28 cellular contexts compared by ENCODE assay signal in genomic region chr5:90326995-90327394, GRCh38.
"Had no signal": no experiment of that assay in that cellular context is flagged by ENCODE, and none has a peak within 500 bp of the region (broad histone marks: within the 10 kb centered on the region; RNA-seq: fewer than 3 reads in every experiment).

No MANE protein-coding gene starts in this region.

- H3K36me3 ChIP-seq: esophagus squamous epithelium, right lobe of liver, thoracic aorta, uterus had no signal

- H3K4me3 Mint-ChIP-seq: activated CD4-positive, alpha-beta memory T cell treated with anti-CD3 and anti-CD28 coated beads, Interleukin-2, amount 10 ng/mL, durations not matched to agents 7 days and 5 days; activated CD4-positive, alpha-beta T cell treated with anti-CD3 and anti-CD28 coated beads, Interleukin-2, amount 10 ng/mL, durations not matched to agents 7 days and 5 days; activated T-cell treated with anti-CD3 and anti-CD28 coated beads, Interleukin-2, amount 50 U/mL, for 24 hours; activated T-helper 17 cell treated with anti-CD3 and anti-CD28 coated beads, Interleukin-2, amount 50 U/mL, for 72 hours; dendritic cell treated with granulocyte-macrophage colony-stimulating factor and Interleukin-4, amounts not matched to agents 40 ng/mL and 50 ng/mL, for 4 days; naive thymus-derived CD8-positive, alpha-beta T cell; neural crest cell; stimulated activated naive CD8-positive, alpha-beta T cell treated with anti-CD3 and anti-CD28 coated beads, Interleukin-15, Interleukin-2, amounts not matched to agents 100 ng/mL and 50 ng/mL, for 24 hours; T-helper 17 cell; type B pancreatic cell had no signal

- H3K27me3 Mint-ChIP-seq: dendritic cell treated with granulocyte-macrophage colony-stimulating factor and Interleukin-4, amounts not matched to agents 40 ng/mL and 50 ng/mL, for 4 days; type B pancreatic cell had no signal

- H3K36me3 Mint-ChIP-seq: naive thymus-derived CD8-positive, alpha-beta T cell; type B pancreatic cell had no signal

- H3K4me1 Mint-ChIP-seq: activated CD4-positive, alpha-beta memory T cell treated with anti-CD3 and anti-CD28 coated beads, Interleukin-2, amount 10 ng/mL, durations not matched to agents 7 days and 5 days; activated CD4-positive, alpha-beta T cell treated with anti-CD3 and anti-CD28 coated beads, Interleukin-2, amount 10 ng/mL, durations not matched to agents 7 days and 5 days; activated T-helper 17 cell treated with anti-CD3 and anti-CD28 coated beads, Interleukin-2, amount 50 U/mL, for 72 hours; naive thymus-derived CD8-positive, alpha-beta T cell; neural crest cell; T-helper 17 cell had no signal

- DNase-seq: activated CD4-positive, alpha-beta memory T cell treated with anti-CD3 and anti-CD28 coated beads, Interleukin-2, amount 10 ng/mL, durations not matched to agents 7 days and 5 days; activated CD4-positive, alpha-beta T cell treated with anti-CD3 and anti-CD28 coated beads for 1 hour; activated CD4-positive, alpha-beta T cell treated with anti-CD3 and anti-CD28 coated beads, Interleukin-2, amount 10 ng/mL, durations not matched to agents 7 days and 5 days; activated CD8-positive, alpha-beta memory T cell treated with anti-CD3 and anti-CD28 coated beads, Interleukin-2, amount 50 U/mL, for 48 hours; activated gamma-delta T cell treated with Interleukin-2 at 50 U/mL for 16 hours; activated naive CD4-positive, alpha-beta T cell treated with anti-CD3 and anti-CD28 coated beads, Interleukin-2, amount 50 U/mL, for 16 hours; activated T-cell treated with anti-CD3 and anti-CD28 coated beads, Interleukin-2, amount 50 U/mL, for 24 hours; amniotic stem cell; central memory CD4-positive, alpha-beta T cell; effector CD4-positive, alpha-beta T cell; esophagus squamous epithelium; foreskin melanocyte; left colon; mesenchymal stem cell; naive thymus-derived CD8-positive, alpha-beta T cell; right lobe of liver; stimulated activated CD4-positive, alpha-beta T cell treated with anti-CD3 and anti-CD28 coated beads, Interleukin-2, amount 100 ng/mL, for 48 hours; T-helper 17 cell; T1000; uterus had no signal

- H3K27ac Mint-ChIP-seq: activated CD4-positive, alpha-beta memory T cell treated with anti-CD3 and anti-CD28 coated beads, Interleukin-2, amount 10 ng/mL, durations not matched to agents 7 days and 5 days; activated CD4-positive, alpha-beta T cell treated with anti-CD3 and anti-CD28 coated beads, Interleukin-2, amount 10 ng/mL, durations not matched to agents 7 days and 5 days; activated T-cell treated with anti-CD3 and anti-CD28 coated beads, Interleukin-2, amount 50 U/mL, for 24 hours; activated T-helper 17 cell treated with anti-CD3 and anti-CD28 coated beads, Interleukin-2, amount 50 U/mL, for 72 hours; dendritic cell treated with granulocyte-macrophage colony-stimulating factor and Interleukin-4, amounts not matched to agents 40 ng/mL and 50 ng/mL, for 4 days; naive thymus-derived CD8-positive, alpha-beta T cell; stimulated activated naive CD8-positive, alpha-beta T cell treated with anti-CD3 and anti-CD28 coated beads, Interleukin-15, Interleukin-2, amounts not matched to agents 100 ng/mL and 50 ng/mL, for 24 hours; T-helper 17 cell; type B pancreatic cell had no signal

- H3K27me3 ChIP-seq: esophagus squamous epithelium, right lobe of liver, uterus had no signal

- H3K4me1 ChIP-seq: esophagus squamous epithelium, right lobe of liver, uterus had no signal

- H3K27ac ChIP-seq: epithelial cell of prostate, esophagus squamous epithelium, right lobe of liver, thoracic aorta, uterus had no signal

- FAIRE-seq: keratinocyte had no signal

- H3K9me3 Mint-ChIP-seq: activated CD4-positive, alpha-beta memory T cell treated with anti-CD3 and anti-CD28 coated beads, Interleukin-2, amount 10 ng/mL, durations not matched to agents 7 days and 5 days; activated CD4-positive, alpha-beta T cell treated with anti-CD3 and anti-CD28 coated beads, Interleukin-2, amount 10 ng/mL, durations not matched to agents 7 days and 5 days; activated T-cell treated with anti-CD3 and anti-CD28 coated beads, Interleukin-2, amount 50 U/mL, for 24 hours; activated T-helper 17 cell treated with anti-CD3 and anti-CD28 coated beads, Interleukin-2, amount 50 U/mL, for 72 hours; stimulated activated naive CD8-positive, alpha-beta T cell treated with anti-CD3 and anti-CD28 coated beads, Interleukin-15, Interleukin-2, amounts not matched to agents 100 ng/mL and 50 ng/mL, for 24 hours had no signal

- ATAC-seq: activated T-helper 17 cell treated with anti-CD3 and anti-CD28 coated beads, Interleukin-2, amount 50 U/mL, for 72 hours; left colon; naive thymus-derived CD8-positive, alpha-beta T cell; right lobe of liver; T-helper 17 cell had no signal

- H3K9me3 ChIP-seq: esophagus squamous epithelium, right lobe of liver, thoracic aorta, uterus had no signal

- H3K4me3 ChIP-seq: esophagus squamous epithelium, right lobe of liver, thoracic aorta, uterus had no signal
